ENCODE assay signal across 8 cellular contexts in the genomic region with DNA sequence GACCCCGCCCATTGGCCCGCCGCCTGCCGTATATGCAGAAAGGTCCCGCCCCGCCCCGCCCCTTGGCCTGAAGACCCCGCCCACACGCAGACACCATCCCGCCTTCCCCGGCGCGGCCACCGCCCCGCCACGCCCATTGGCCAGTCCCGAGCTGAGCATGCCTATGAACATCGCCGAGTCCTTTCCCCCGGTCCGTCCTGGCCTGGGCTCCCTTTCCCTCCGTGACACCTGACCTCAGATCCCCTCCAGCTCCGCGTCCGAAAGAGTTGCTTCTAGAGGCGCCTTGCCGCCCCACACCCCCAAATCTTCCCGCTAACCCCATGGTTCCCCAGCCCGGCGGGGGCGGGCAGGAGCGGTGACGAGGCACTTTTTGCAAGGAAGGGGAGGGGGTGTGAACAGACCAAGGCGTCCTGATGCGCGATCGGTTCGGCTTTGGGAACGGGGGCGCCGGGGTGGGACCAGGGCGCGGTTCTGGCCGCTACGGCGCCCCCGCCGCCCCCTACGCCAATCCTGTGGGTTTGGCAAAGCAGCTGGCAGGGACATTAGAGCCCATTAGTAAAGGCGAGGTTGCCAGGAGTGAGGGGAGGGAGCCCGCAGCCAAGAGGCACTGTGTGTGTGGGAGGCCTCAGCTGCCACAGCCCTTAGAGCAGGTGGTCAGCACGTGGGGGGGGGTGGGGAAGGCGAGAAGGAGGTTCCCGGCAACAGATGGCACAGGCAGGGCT. TPM values are rescaled to one million over a fixed set of nuclear protein-coding genes. Genes with fewer than 3 reads are reported as not detected.
DNase-seq lines count a peak whose midpoint lies in the region; ATAC-seq and TF ChIP-seq lines count a peak whose summit lies in the region.

No MANE protein-coding gene starts in this region.

- H4K20me1 ChIP-seq in DND-41 (ENCODE audit: insufficient read depth, low read length), result no peaks in the 10 kb centered on the region

- peak overlapping the region; percentile 88 for H4K8ac ChIP-seq in trophoblast cell (ENCODE audit: low read depth, low read length)

- H2BK120ac ChIP-seq in trophoblast cell (ENCODE audit: insufficient read depth, low read length, poor library complexity), result peak overlapping the region; percentile 27

- H2BK5ac ChIP-seq in trophoblast cell (ENCODE audit: low read depth, low read length, poor library complexity), result no peak overlapping the region

- no peak overlapping the region for H3K23ac ChIP-seq in trophoblast cell (ENCODE audit: low read length)

- H3K9ac ChIP-seq in DND-41 (ENCODE audit: low read depth, low read length), result peak overlapping the region; percentile 61
- peak overlapping the region; percentile 14 for H3K9ac ChIP-seq in trophoblast cell (ENCODE audit: low read length)

- H3K36me3 ChIP-seq in DND-41 (ENCODE audit: insufficient read depth, low read length), result peaks cover 8% of the 10 kb centered on the region; the same call in 1 of the 2 replicates
- peaks cover 24 to 43% of the 10 kb centered on the region in 2 experiments; a peak in 2 of 3 replicates for H3K36me3 ChIP-seq in HEK293 (ENCODE audit: control insufficient read depth in 2 of 2, insufficient read depth in 1 of 2, low read length in 2 of 2)
- H3K36me3 ChIP-seq in cardiac muscle cell, result no peaks in the 10 kb centered on the region
- peaks cover 30 to 44% of the 10 kb centered on the region in 2 experiments for H3K36me3 ChIP-seq in trophoblast cell (ENCODE audit: control insufficient read depth in 1 of 2, insufficient read depth in 2 of 2, low read length in 2 of 2)
- H3K36me3 ChIP-seq in tibial artery, result peaks cover 0 to 52% (median 20%) of the 10 kb centered on the region in 3 donors

- H2AFZ ChIP-seq in DND-41 (ENCODE audit: low read depth, low read length), result peak overlapping the region; percentile 71
- H2AFZ ChIP-seq in trophoblast cell (ENCODE audit: insufficient read depth, low read length, poor library complexity), result peak overlapping the region; percentile 85

- H3K9me3 Mint-ChIP-seq in activated naive CD8-positive, alpha-beta T cell treated with anti-CD3 and anti-CD28 coated beads, Interleukin-2, amount 50 U/mL, for 24 hours, result no peaks in the 10 kb centered on the region

- H3K9me3 ChIP-seq in DND-41 (ENCODE audit: insufficient read depth, low read length, severe bottlenecking), result no peaks in the 10 kb centered on the region
- H3K9me3 ChIP-seq in HEK293 (ENCODE audit: control insufficient read depth, insufficient read depth, low read depth, low read length), result no peaks in the 10 kb centered on the region
- no peaks in the 10 kb centered on the region for H3K9me3 ChIP-seq in cardiac muscle cell (ENCODE audit: low read depth)
- H3K9me3 ChIP-seq in trophoblast cell (ENCODE audit: insufficient read depth, low read depth, low read length), result no peaks in the 10 kb centered on the region
- no peaks in the 10 kb centered on the region for H3K9me3 ChIP-seq in tibial artery

- no peaks in the 10 kb centered on the region for H3K27me3 Mint-ChIP-seq in activated naive CD8-positive, alpha-beta T cell treated with anti-CD3 and anti-CD28 coated beads, Interleukin-2, amount 50 U/mL, for 24 hours

- H3K4ac ChIP-seq in trophoblast cell (ENCODE audit: low read depth, low read length), result peak overlapping the region; percentile 5

- H4K91ac ChIP-seq in trophoblast cell (ENCODE audit: low read depth, low read length), result peak overlapping the region; percentile 83

- H3K18ac ChIP-seq in trophoblast cell (ENCODE audit: low read length), result peak overlapping the region; percentile 81

- no peak overlapping the region for H2BK12ac ChIP-seq in trophoblast cell (ENCODE audit: low read length)

- peak overlapping the region; percentile 10 for H3K14ac ChIP-seq in trophoblast cell (ENCODE audit: low read length)

- H3K4me3 ChIP-seq in DND-41 (ENCODE audit: low read depth in 1 of 2, low read length in 2 of 2) (peak overlapping the region in 1 of 2 experiments; percentile 58; a peak in 3 of 4 replicates), HEK293 (ENCODE audit: low read depth, low read length) (peak overlapping the region; percentile 37), cardiac muscle cell (peak overlapping the region; percentile 78), trophoblast cell (ENCODE audit: low read depth, low read length) (peak overlapping the region; percentile 44), tibial artery (peak overlapping the region; percentile 74 to 86)

- peak overlapping the region; percentile 82 for H4K12ac ChIP-seq in trophoblast cell (ENCODE audit: low read depth, low read length)

- H3K27ac ChIP-seq in DND-41 (ENCODE audit: low read length), result peak overlapping the region; percentile 64
- peak overlapping the region; percentile 80; the same call in 1 of the 2 replicates for H3K27ac ChIP-seq in HEK293 (ENCODE audit: extremely low read depth, low read depth, low read length)
- no peak overlapping the region for H3K27ac ChIP-seq in cardiac muscle cell
- peak overlapping the region; percentile 55 for H3K27ac ChIP-seq in trophoblast cell (ENCODE audit: low read depth, low read length)
- H3K27ac ChIP-seq in tibial artery, result peak overlapping the region; percentile 90 to 95

- H3K79me1 ChIP-seq in trophoblast cell (ENCODE audit: low read length), result peaks cover 9% of the 10 kb centered on the region

- H2AK5ac ChIP-seq in trophoblast cell (ENCODE audit: low read length), result no peak overlapping the region

- H3K27me3 ChIP-seq in DND-41 (ENCODE audit: insufficient read depth, low read length, poor library complexity) (no peaks in the 10 kb centered on the region), cardiac muscle cell (no peaks in the 10 kb centered on the region), trophoblast cell (ENCODE audit: insufficient read depth, low read length) (no peaks in the 10 kb centered on the region), tibial artery (no peaks in the 10 kb centered on the region)

- POLR2A ChIA-PET in HEK293 (lab: Yijun Ruan, JAX), result interaction anchor here (0.5 to 2.3 kb wide), 16 partner anchors 9 to 175 kb away, joined by 3 to 16 read pairs (median 4); a partner anchor contains a TSS

- H3K4me3 Mint-ChIP-seq in activated naive CD8-positive, alpha-beta T cell treated with anti-CD3 and anti-CD28 coated beads, Interleukin-2, amount 50 U/mL, for 24 hours, result peak overlapping the region; percentile 86

- H3K36me3 Mint-ChIP-seq in activated naive CD8-positive, alpha-beta T cell treated with anti-CD3 and anti-CD28 coated beads, Interleukin-2, amount 50 U/mL, for 24 hours (ENCODE audit: low read depth), result peaks cover 6% of the 10 kb centered on the region

- no CpG with 5 or more reads among the region's 54 CpGs for WGBS in trophoblast cell (ENCODE audit: extremely low coverage, insufficient coverage, insufficient read length)

- peak; percentile 89 for DNase-seq in DND-41
- peak; percentile 74 for DNase-seq in NCI-H1417 treated with DMSO at 0.1 percent for 48 hours (lab: John Stamatoyannopoulos, UW)
- DNase-seq in SW 1271 (lab: John Stamatoyannopoulos, UW), result peak; percentile 41 to 76
- DNase-seq in activated naive CD8-positive, alpha-beta T cell treated with anti-CD3 and anti-CD28 coated beads, Interleukin-2, amount 50 U/mL, for 24 hours, result peak; percentile 93
- peak; percentile 94 to 96 for DNase-seq in cardiac muscle cell (ENCODE audit: low read depth in 1 of 2, low spot score in 1 of 2)
- peak in 1 of 2 donors; percentile 87 for DNase-seq in trophoblast cell
- peak; percentile 96 to 97 for DNase-seq in tibial artery

- H3K4me1 ChIP-seq in DND-41 (ENCODE audit: insufficient read depth, low read length) (peaks cover 26% of the 10 kb centered on the region), HEK293 (ENCODE audit: control insufficient read depth, insufficient read depth, low read length) (peaks cover 16% of the 10 kb centered on the region), cardiac muscle cell (ENCODE audit: low read depth) (peaks cover 6% of the 10 kb centered on the region), trophoblast cell (ENCODE audit: control insufficient read depth in 1 of 2, insufficient read depth in 2 of 2, low read length in 2 of 2) (peaks cover 12 to 19% of the 10 kb centered on the region in 2 experiments), tibial artery (peaks cover 4 to 44% (median 29%) of the 10 kb centered on the region in 4 donors)

- ATAC-seq in DND-41 (ENCODE audit: insufficient read depth, low read depth), result peak; percentile 76
- peak; percentile 79 for ATAC-seq in activated naive CD8-positive, alpha-beta T cell treated with anti-CD3 and anti-CD28 coated beads, Interleukin-2, amount 50 U/mL, for 24 hours

- H3K4me2 ChIP-seq in DND-41 (ENCODE audit: insufficient read depth, low read length), result peak overlapping the region; percentile 62
- H3K4me2 ChIP-seq in trophoblast cell (ENCODE audit: low read length), result peak overlapping the region; percentile 81

- H3K27ac Mint-ChIP-seq in activated naive CD8-positive, alpha-beta T cell treated with anti-CD3 and anti-CD28 coated beads, Interleukin-2, amount 50 U/mL, for 24 hours, result peak overlapping the region; percentile 98

- H3K79me2 ChIP-seq in DND-41 (ENCODE audit: insufficient read depth, low read length) (no peaks in the 10 kb centered on the region), trophoblast cell (ENCODE audit: control insufficient read depth, insufficient read depth, low read length, poor library complexity) (peaks cover 4% of the 10 kb centered on the region)

- H3K4me1 Mint-ChIP-seq in activated naive CD8-positive, alpha-beta T cell treated with anti-CD3 and anti-CD28 coated beads, Interleukin-2, amount 50 U/mL, for 24 hours, result peaks cover 9% of the 10 kb centered on the region

- TF ChIP-seq CTCF in DND-41 (IDR thresholded peaks at IDR 0.05; ENCODE audit: borderline replicate concordance, extremely low read depth, low read length, poor library complexity, severe bottlenecking) (no peak), HEK293 (tag by site-specific recombination; IDR thresholded peaks at IDR 0.05) (0 out of 2 replicates have a peak, but pooled peaks have one; percentile 22), cardiac muscle cell (IDR thresholded peaks at IDR 0.05; ENCODE audit: low read depth, low read length) (no peak), tibial artery (IDR thresholded peaks at IDR 0.05) (no peak)

- CTCF ChIA-PET in HEK293 (lab: Yijun Ruan, JAX), result interaction anchor here (0.6 to 1.3 kb wide), 7 partner anchors 12 to 503 kb away, joined by 3 to 5 read pairs (median 3); no protein-coding TSS in a partner anchor

- intact Hi-C loops in tibial artery (cut with DNase I; ENCODE audit: low total_unique reads), result loop anchor here (2.0 kb wide), 3 partner anchors 24 to 60 kb away; a partner anchor contains a TSS

TF ChIP-seq in HEK293, 187 proteins besides CTCF, POLR2A, EP300 and RAD21 (continues in another document):
- TF ChIP-seq ZIC2 (tag by site-specific recombination; IDR thresholded peaks at IDR 0.05), result peak; percentile 67

RNA-seq across cellular contexts. Expression of a gene that starts 0.4 kb away (rescaled TPM):
- total RNA-seq in cardiac muscle cell, result 17.1 and 21.7 TPM in 2 replicates
- polyA plus RNA-seq in cardiac muscle cell, result 12.6 and 13.8 TPM in 2 replicates
- 20.5 and 21.5 TPM in 2 replicates for polyA plus RNA-seq in trophoblast cell (2013)

RNA-seq across cellular contexts. Expression of a gene that starts 25.8 kb away (rescaled TPM):
- 82.5 and 90.1 TPM in 2 replicates for total RNA-seq in cardiac muscle cell
- 62.6 and 90.6 TPM in 2 replicates for polyA plus RNA-seq in cardiac muscle cell
- 14.4 and 14.9 TPM in 2 replicates for polyA plus RNA-seq in trophoblast cell (2013)

RNA-seq across cellular contexts. Expression of a gene that starts 26.1 kb away (rescaled TPM):
- 19.1 and 19.4 TPM in 2 replicates for total RNA-seq in cardiac muscle cell
- 12.5 and 15.4 TPM in 2 replicates for polyA plus RNA-seq in cardiac muscle cell
- 13.1 and 13.5 TPM in 2 replicates for polyA plus RNA-seq in trophoblast cell (2013)

RNA-seq across cellular contexts. Expression of a gene that starts 59.4 kb away (rescaled TPM):
- total RNA-seq in cardiac muscle cell, result 7.6 and 9.6 TPM in 2 replicates
- 30.4 and 40.0 TPM in 2 replicates for polyA plus RNA-seq in cardiac muscle cell
- polyA plus RNA-seq in trophoblast cell (2013), result 7.5 and 8.6 TPM in 2 replicates
